ENCODE assay signal across 1 cellular context in the genomic region with DNA sequence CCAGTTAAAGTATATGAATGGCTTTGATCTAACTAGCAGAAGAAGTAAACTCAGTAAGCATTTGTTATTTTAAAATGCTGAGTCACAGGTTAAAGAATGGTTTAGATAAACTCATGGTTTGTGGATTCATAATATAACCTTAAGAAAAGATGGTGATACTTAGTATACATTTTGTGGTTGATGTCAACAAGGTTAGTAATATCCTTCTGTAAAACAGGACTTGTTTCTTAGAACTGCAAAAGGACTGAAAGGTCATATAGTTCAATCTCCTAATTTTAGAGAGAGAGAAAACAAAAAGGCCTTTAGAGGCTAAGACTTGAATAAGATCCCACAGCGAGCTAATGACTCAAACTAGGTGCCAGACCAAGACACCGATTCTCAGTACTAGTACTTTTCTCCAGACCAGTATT.
TF ChIP-seq lines count a peak whose summit lies in the region.

No MANE protein-coding gene starts in this region.

TF ChIP-seq in H1, 55 proteins besides CTCF, POLR2A, EP300 and RAD21:
- TF ChIP-seq BACH1 (IDR thresholded peaks at IDR 0.05; ENCODE audit: low read length) (0 out of 2 replicates have a peak, but pooled peaks have one; percentile 40), HDAC2 (IDR thresholded peaks at IDR 0.05; ENCODE audit: borderline replicate concordance in 1 of 2, low read depth in 2 of 2, low read length in 2 of 2) (no peak)
